ENCODE assay signal across 1 cellular context in genomic region chr11:106082096-106082495, GRCh38.
TF ChIP-seq lines count a peak whose summit lies in the region.

No MANE protein-coding gene starts in this region.

TF ChIP-seq in HepG2, 621 proteins besides CTCF, POLR2A, EP300 and RAD21:
- no peak for TF ChIP-seq TOE1 (CRISPR knock-in tag; IDR thresholded peaks at IDR 0.05)
TF ChIP-seq in HepG2: peak in this region for 0.
